Comparison of ENCODE assay signal across 6 cellular contexts in genomic region chr10:7006614-7007013, GRCh38.
"Had no signal": no experiment of that assay in that cellular context is flagged by ENCODE, and none has a peak within 500 bp of the region (broad histone marks: within the 10 kb centered on the region; RNA-seq: fewer than 3 reads in every experiment).

No MANE protein-coding gene starts in this region.

- H3K36me3 Mint-ChIP-seq: IgD-negative memory B cell had no signal

- DNase-seq: GOT3, H7, HFFc6 had no signal

- H3K9me3 Mint-ChIP-seq: IgD-negative memory B cell had no signal

- H3K9me3 ChIP-seq: HAP-1 had no signal

- H3K36me3 ChIP-seq: HAP-1 had no signal

- H3K4me1 Mint-ChIP-seq: IgD-negative memory B cell had no signal

- H3K27ac Mint-ChIP-seq: HFFc6, IgD-negative memory B cell had no signal

- H3K4me3 Mint-ChIP-seq: HFFc6, IgD-negative memory B cell had no signal

- H3K4me3 ChIP-seq: HAP-1, K562 had no signal
